In genomic region chr3:71786551-71786950, GRCh38 we compare ENCODE assay signal across 22 cellular contexts. TPM values are rescaled to one million over a fixed set of nuclear protein-coding genes. Genes with fewer than 3 reads are reported as not detected.
A peak's percentile ranks its signal among the peaks of the same experiment; 100 is the strongest.
DNase-seq lines count a peak whose midpoint lies in the region; ATAC-seq and TF ChIP-seq lines count a peak whose summit lies in the region.
"Had no signal": no experiment of that assay in that cellular context is flagged by ENCODE, and none has a peak within 500 bp of the region (broad histone marks: within the 10 kb centered on the region; RNA-seq: fewer than 3 reads in every experiment).

No MANE protein-coding gene starts in this region.

- H3K56ac ChIP-seq in mesendoderm (ENCODE audit: low read length): no peak overlapping the region

- H3K4me3 ChIP-seq in esophagus muscularis mucosa (no peak overlapping the region), mesendoderm (ENCODE audit: low read length) (no peak overlapping the region), gastrocnemius medialis (no peak overlapping the region)
- H3K4me3 ChIP-seq: BLaER1 had no signal

- no peaks in the 10 kb centered on the region for H3K9me3 Mint-ChIP-seq in WTC11
- H3K9me3 Mint-ChIP-seq: CD8-positive, alpha-beta T cell had no signal

- no peaks in the 10 kb centered on the region for H3K9me3 ChIP-seq in esophagus muscularis mucosa
- no peaks in the 10 kb centered on the region for H3K9me3 ChIP-seq in gastrocnemius medialis
- H3K9me3 ChIP-seq: BLaER1 had no signal

- H3K4me3 Mint-ChIP-seq in WTC11: peak overlapping the region; percentile 73; the same call in 1 of the 2 replicates

- H3K27me3 Mint-ChIP-seq in WTC11 (ENCODE audit: low read depth): peaks cover 65% of the 10 kb centered on the region

- no peak overlapping the region for H3K9ac ChIP-seq in mesendoderm (ENCODE audit: low read length)
- H3K9ac ChIP-seq: BLaER1, KMS-11 had no signal

- TF ChIP-seq CTCF in WTC11 (IDR thresholded peaks at IDR 0.05) (no peak), esophagus muscularis mucosa (IDR thresholded peaks at IDR 0.05) (no peak), gastrocnemius medialis (IDR thresholded peaks at IDR 0.05 in 4 of 5, conservative IDR thresholded peaks at IDR 0.05 in 1 of 5) (no peak)

- no peak for TF ChIP-seq EP300 in esophagus muscularis mucosa (IDR thresholded peaks at IDR 0.05)

- no peaks in the 10 kb centered on the region for H3K79me1 ChIP-seq in mesendoderm (ENCODE audit: low read length)

- H4K5ac ChIP-seq in mesendoderm (ENCODE audit: low read length): no peak overlapping the region

- no peak overlapping the region for H2BK120ac ChIP-seq in mesendoderm (ENCODE audit: low read depth, low read length)

- no peak overlapping the region for H2BK5ac ChIP-seq in mesendoderm (ENCODE audit: low read length)

- peaks cover 31% of the 10 kb centered on the region for H3K4me1 Mint-ChIP-seq in WTC11

- CTCF ChIA-PET in WTC11 (lab: Charles Lee): interaction anchor here (3.2 kb wide), 1 partner anchor 57 kb away, joined by 13 read pairs; no protein-coding TSS in a partner anchor

- H3K36me3 Mint-ChIP-seq in WTC11: no peaks in the 10 kb centered on the region
- H3K36me3 Mint-ChIP-seq: CD8-positive, alpha-beta T cell had no signal

- intact Hi-C loops in esophagus muscularis mucosa (cut with DNase I) (no loop called here), gastrocnemius medialis (cut with DNase I; ENCODE audit: low total_unique reads) (no loop called here)

- H3K23ac ChIP-seq in mesendoderm (ENCODE audit: low read length): no peak overlapping the region

- TF ChIP-seq POLR2A in esophagus muscularis mucosa (IDR thresholded peaks at IDR 0.05; ENCODE audit: low read depth) (no peak), gastrocnemius medialis (IDR thresholded peaks at IDR 0.05) (no peak)

- H3K36me3 ChIP-seq in esophagus muscularis mucosa (no peaks in the 10 kb centered on the region), mesendoderm (ENCODE audit: control insufficient read depth, insufficient read depth, low read length) (no peaks in the 10 kb centered on the region), gastrocnemius medialis (no peaks in the 10 kb centered on the region)
- H3K36me3 ChIP-seq: BLaER1 had no signal

- no peak overlapping the region for H3K4ac ChIP-seq in mesendoderm (ENCODE audit: low read depth, low read length)

- in situ Hi-C loops in gastrocnemius medialis (cut with MboI; ENCODE audit: low sequenced_read_pairs in 4 of 4): no loop called here

- H4K8ac ChIP-seq in mesendoderm (ENCODE audit: low read depth, low read length): no peak overlapping the region

- H3K4me1 ChIP-seq in esophagus muscularis mucosa (peaks cover 8 to 23% (median 18%) of the 10 kb centered on the region in 4 donors), mesendoderm (ENCODE audit: control insufficient read depth, low read depth, low read length) (no peaks in the 10 kb centered on the region), gastrocnemius medialis (peaks cover 4 to 8% of the 10 kb centered on the region in 2 donors)

- H3K27ac ChIP-seq in esophagus muscularis mucosa (replicated peaks in 1 of 4) (no peak overlapping the region), mesendoderm (ENCODE audit: low read depth, low read length) (no peak overlapping the region), gastrocnemius medialis (no peak overlapping the region)
- H3K27ac ChIP-seq: BLaER1, KMS-11 had no signal

- POLR2A ChIA-PET in WTC11 (lab: Charles Lee): no interaction called here

- 61% methylated on average over 6 of the region's 6 CpGs for WGBS in esophagus muscularis mucosa
- WGBS in mesendoderm (ENCODE audit: extremely low coverage, insufficient coverage, low lambda C conversion rate): no CpG with 5 or more reads among the region's 6 CpGs

- H2AK5ac ChIP-seq in mesendoderm (ENCODE audit: low read length): no peak overlapping the region

- no peak overlapping the region for H3K18ac ChIP-seq in mesendoderm (ENCODE audit: low read length)

- no peak overlapping the region for H3K4me2 ChIP-seq in mesendoderm (ENCODE audit: low read length)
- H3K4me2 ChIP-seq: BLaER1, KMS-11 had no signal

- ATAC-seq in WTC11 (no peak), GM21619 (IDR thresholded peaks at IDR 0.05; ENCODE audit: unreplicated experiment) (no peak), gastrocnemius medialis (no peak)
- ATAC-seq: CD8-positive, alpha-beta T cell; HCT116; SK-N-SH treated with all-trans-retinoic acid at 6 μM for 48 hours had no signal

- H3K27ac Mint-ChIP-seq in WTC11: no peak overlapping the region
- H3K27ac Mint-ChIP-seq: CD8-positive, alpha-beta T cell had no signal

- H3K27me3 ChIP-seq in esophagus muscularis mucosa (peaks cover 0 to 47% (median 39%) of the 10 kb centered on the region in 4 donors), mesendoderm (ENCODE audit: insufficient read depth, low read length, poor library complexity) (peaks cover 22% of the 10 kb centered on the region), gastrocnemius medialis (peaks cover 41 to 55% (median 50%) of the 10 kb centered on the region in 3 donors)

- no peaks in the 10 kb centered on the region for H3K79me2 ChIP-seq in mesendoderm (ENCODE audit: control insufficient read depth, insufficient read depth, low read length)

- no peak overlapping the region for H2BK15ac ChIP-seq in mesendoderm (replicated peaks; ENCODE audit: low read depth)

- DNase-seq in EH (ENCODE audit: low read depth) (peak; percentile 5), WTC11 (ENCODE audit: low spot score) (no peak), esophagus muscularis mucosa (ENCODE audit: extremely low spot score) (peak; percentile 24), mesendoderm (peak; percentile 58), dermis blood vessel endothelial cell (no peak), gastrocnemius medialis (no peak), NCI-H1930 (lab: John Stamatoyannopoulos, UW) (no peak)
- DNase-seq: CD8-positive, alpha-beta T cell; IMR-90; NCI-H1092 treated with DMSO at 0.1 percent for 48 hours; NCI-H146; NCI-H2029 treated with DMSO at 0.1 percent for 48 hours; NCI-H226; NCI-H524; NCI-H774; NK-92 treated with Interleukin-12 subunit alpha and Interleukin-12 subunit beta, amount 100 ng/mL, for 24 hours; SIG-M5 had no signal

TF ChIP-seq in WTC11, 78 proteins besides CTCF, POLR2A, EP300 and RAD21:
- TF ChIP-seq IRF2 (CRISPR knock-in tag; IDR thresholded peaks at IDR 0.05; ENCODE audit: borderline replicate concordance, low read depth) (no peak), TEAD1 (CRISPR knock-in tag; IDR thresholded peaks at IDR 0.05) (no peak), ZNF232 (CRISPR knock-in tag; IDR thresholded peaks at IDR 0.05) (no peak), PREB (CRISPR knock-in tag; IDR thresholded peaks at IDR 0.05; ENCODE audit: borderline replicate concordance) (no peak), MAX (CRISPR knock-in tag; IDR thresholded peaks at IDR 0.05) (no peak), OVOL2 (CRISPR knock-in tag; IDR thresholded peaks at IDR 0.05; ENCODE audit: borderline replicate concordance) (no peak), KAT7 (CRISPR knock-in tag; IDR thresholded peaks at IDR 0.05; ENCODE audit: borderline replicate concordance) (no peak), SP1 (CRISPR knock-in tag; conservative IDR thresholded peaks at IDR 0.05) (no peak)
- TF ChIP-seq, protein P1, sequence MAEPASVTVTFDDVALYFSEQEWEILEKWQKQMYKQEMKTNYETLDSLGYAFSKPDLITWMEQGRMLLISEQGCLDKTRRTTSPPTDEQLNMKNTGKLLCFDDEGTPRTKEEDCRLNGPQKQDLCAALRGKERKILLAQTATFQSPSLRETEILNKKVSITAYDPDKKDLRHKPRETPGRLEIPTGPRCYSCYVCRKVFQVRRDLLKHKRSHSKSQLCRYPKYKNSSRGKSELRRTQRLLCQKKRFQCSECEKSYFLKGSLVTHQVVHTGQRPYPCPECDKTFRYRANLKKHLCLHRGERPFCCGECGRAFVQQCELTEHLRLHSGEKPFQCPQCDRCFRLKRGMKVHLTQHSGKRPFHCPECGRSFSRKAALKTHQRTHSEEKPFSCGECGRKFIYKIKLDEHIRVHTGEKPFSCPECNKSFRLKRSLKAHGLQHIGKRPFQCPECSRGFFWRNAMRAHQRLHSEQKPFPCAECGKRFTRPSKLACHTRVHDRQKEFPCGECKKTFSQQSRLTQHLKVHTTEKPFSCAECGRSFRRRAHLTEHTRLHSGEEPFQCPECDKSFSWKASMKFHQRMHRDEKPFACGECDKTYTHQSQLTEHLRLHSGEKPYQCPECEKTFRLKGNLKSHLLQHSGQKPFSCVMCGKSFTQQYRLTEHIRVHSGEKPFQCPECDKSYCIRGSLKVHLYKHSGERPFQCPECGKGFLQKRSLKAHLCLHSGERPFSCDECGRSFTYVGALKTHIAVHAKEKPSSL (CRISPR knock-in tag; conservative IDR thresholded peaks at IDR 0.05): no peak

RNA-seq across cellular contexts. Expression of gene PROK2, which starts 1.6 kb away (rescaled TPM):
- 0.92 to 2.0 TPM (median 1.4 TPM) in 3 replicates for total RNA-seq in WTC11 (2021)
- total RNA-seq in esophagus muscularis mucosa: 1 to 10 TPM in 1 of 4 donors, under 1 TPM in 2, not detected in 1; 0.29 to 2.0 (median 0.71) TPM
- 2.3 TPM for polyA plus RNA-seq in mesendoderm (2013, experiment 1 of 2)
- 2.1 TPM for polyA plus RNA-seq in mesendoderm (2013, experiment 2 of 2)
- total RNA-seq in dermis blood vessel endothelial cell: not detected in 2 replicates
- under 1 TPM in 1 of 4 donors, not detected in 3; 0.33 TPM for total RNA-seq in gastrocnemius medialis
- total RNA-seq: IMR-90 had no signal
- polyA plus RNA-seq: IMR-90 had no signal

RNA-seq across cellular contexts. Expression of gene GPR27, which starts 32.9 kb away (rescaled TPM):
- total RNA-seq in WTC11 (2021) (14.7 to 16.4 TPM (median 14.8 TPM) in 3 replicates), esophagus muscularis mucosa (1 to 10 TPM; 2.2 to 4.3 (median 2.5) TPM), dermis blood vessel endothelial cell (not detected in 2 replicates), gastrocnemius medialis (under 1 TPM in 3 of 4 donors, not detected in 1; 0.20 to 0.69 (median 0.39) TPM)
- 12.0 TPM for polyA plus RNA-seq in mesendoderm (2013, experiment 1 of 2)
- polyA plus RNA-seq in mesendoderm (2013, experiment 2 of 2): 13.2 TPM
- total RNA-seq: IMR-90 had no signal
- polyA plus RNA-seq: IMR-90 had no signal

Comparison
In these comparisons a context has a peak if more than half of its experiments do, and no peak if none do; other contexts are left out.
1. DNase-seq: peak in EH (single experiment), esophagus muscularis mucosa (single experiment) and mesendoderm (single experiment); none in WTC11 (single experiment), dermis blood vessel endothelial cell (single experiment), gastrocnemius medialis (0 of 2) and NCI-H1930 (0 of 2).